In the genomic region with DNA sequence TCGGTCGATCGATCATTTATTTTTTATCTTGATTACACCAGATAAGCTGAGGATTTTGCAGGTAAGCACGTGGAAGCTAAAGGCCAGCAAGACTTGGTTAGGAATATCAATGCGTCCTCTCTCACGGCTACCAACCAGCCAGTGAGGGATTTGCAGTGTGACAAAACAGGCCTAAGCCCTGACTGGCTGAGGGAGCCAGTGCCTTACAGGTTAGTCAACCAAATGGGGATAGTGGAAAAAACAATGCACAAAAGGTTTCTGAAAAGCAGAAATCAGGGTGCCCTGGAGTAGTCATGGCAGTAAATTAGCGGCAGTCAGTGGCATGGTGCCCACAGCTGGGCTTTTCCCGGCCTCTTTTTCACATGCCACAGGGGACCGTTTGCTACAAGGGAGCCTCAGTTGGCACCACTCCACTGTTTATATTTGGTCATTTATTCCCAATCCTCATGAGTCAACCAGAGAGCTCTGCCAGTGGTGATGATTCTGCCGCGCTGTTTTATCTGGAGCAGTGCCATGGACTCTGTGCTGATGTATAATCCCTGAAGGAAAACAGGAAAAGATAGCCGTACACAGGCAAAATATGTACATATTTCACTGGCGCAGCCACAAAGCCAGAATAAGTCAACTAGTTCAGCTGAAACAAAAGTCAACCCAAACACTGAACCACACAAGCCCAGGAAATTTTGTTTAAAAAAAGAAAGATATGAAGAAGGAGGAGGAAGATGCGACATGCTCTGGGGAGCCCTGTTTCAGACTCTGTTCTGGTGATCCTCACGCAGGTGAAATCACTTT, we compare ENCODE assay signal across 8 cellular contexts.
DNase-seq lines count a peak whose midpoint lies in the region; ATAC-seq and TF ChIP-seq lines count a peak whose summit lies in the region.

No MANE protein-coding gene starts in this region.

- H3K9me3 Mint-ChIP-seq in naive thymus-derived CD8-positive, alpha-beta T cell = peaks cover 0 to 6% (median 0%) of the 10 kb centered on the region in 9 donors
- peaks cover 3% of the 10 kb centered on the region for H3K9me3 Mint-ChIP-seq in nephron progenitor cell

- TF ChIP-seq CTCF in nephron progenitor cell (IDR thresholded peaks at IDR 0.05) = no peak

- peaks cover 0 to 3% (median 1%) of the 10 kb centered on the region in 4 donors for H3K4me1 Mint-ChIP-seq in naive thymus-derived CD8-positive, alpha-beta T cell
- peaks cover 79% of the 10 kb centered on the region for H3K4me1 Mint-ChIP-seq in nephron progenitor cell

- peak; percentile 73 for DNase-seq in HK-2 (ENCODE audit: unreplicated experiment)
- DNase-seq in glomerular visceral epithelial cell (ENCODE audit: extremely low spot score) = peak; percentile 97
- DNase-seq in putamen (ENCODE audit: low spot score) = peak; percentile 88
- DNase-seq in cerebellum (ENCODE audit: low spot score) = no peak
- no peak for DNase-seq in naive thymus-derived CD8-positive, alpha-beta T cell
- DNase-seq in nephron progenitor cell = no peak

- no peak overlapping the region for H3K4me3 Mint-ChIP-seq in naive thymus-derived CD8-positive, alpha-beta T cell
- no peak overlapping the region for H3K4me3 Mint-ChIP-seq in nephron progenitor cell

- no peaks in the 10 kb centered on the region for H3K36me3 Mint-ChIP-seq in naive thymus-derived CD8-positive, alpha-beta T cell
- no peaks in the 10 kb centered on the region for H3K36me3 Mint-ChIP-seq in nephron progenitor cell (ENCODE audit: low read depth)

- H3K27me3 Mint-ChIP-seq in naive thymus-derived CD8-positive, alpha-beta T cell = peaks cover 0 to 5% (median 0%) of the 10 kb centered on the region in 5 donors
- H3K27me3 Mint-ChIP-seq in nephron progenitor cell (ENCODE audit: low read depth, poor library complexity) = peaks cover 10% of the 10 kb centered on the region

- POLR2A ChIA-PET in naive thymus-derived CD8-positive, alpha-beta T cell (lab: Charles Lee) = no interaction called here

- ATAC-seq in SK-N-SH treated with all-trans-retinoic acid at 6 μM for 48 hours = peak; percentile 94
- ATAC-seq in HG02759 (IDR thresholded peaks at IDR 0.05; ENCODE audit: unreplicated experiment) = no peak
- no peak for ATAC-seq in naive thymus-derived CD8-positive, alpha-beta T cell

- no peak overlapping the region for H3K27ac Mint-ChIP-seq in naive thymus-derived CD8-positive, alpha-beta T cell
- H3K27ac Mint-ChIP-seq in nephron progenitor cell = no peak overlapping the region

TF ChIP-seq in SK-N-SH treated with all-trans-retinoic acid at 6 μM for 48 hours, 23 proteins besides CTCF, POLR2A, EP300 and RAD21:
- TF ChIP-seq ARNTL (CRISPR knock-in tag; IDR thresholded peaks at IDR 0.05; ENCODE audit: borderline replicate concordance, low read depth) (no peak), SNAI2 (CRISPR knock-in tag; IDR thresholded peaks at IDR 0.05) (no peak), RARB (CRISPR knock-in tag; IDR thresholded peaks at IDR 0.05) (no peak), ZNF565 (CRISPR knock-in tag; conservative IDR thresholded peaks at IDR 0.05; ENCODE audit: low read depth) (no peak), ESRRG (CRISPR knock-in tag; IDR thresholded peaks at IDR 0.05) (no peak), ZNF70 (CRISPR knock-in tag; IDR thresholded peaks at IDR 0.05) (no peak), ZC3H10 (CRISPR knock-in tag; IDR thresholded peaks at IDR 0.05) (0 out of 2 replicates have a peak, but pooled peaks have one; percentile 11), ZNF8 (CRISPR knock-in tag; IDR thresholded peaks at IDR 0.05) (no peak), PPARA (CRISPR knock-in tag; IDR thresholded peaks at IDR 0.05; ENCODE audit: borderline replicate concordance) (no peak), CSDC2 (CRISPR knock-in tag; IDR thresholded peaks at IDR 0.05) (no peak), PATZ1 (CRISPR knock-in tag; IDR thresholded peaks at IDR 0.05; ENCODE audit: borderline replicate concordance) (no peak), ZFP30 (CRISPR knock-in tag; IDR thresholded peaks at IDR 0.05) (no peak), POU6F1 (CRISPR knock-in tag; IDR thresholded peaks at IDR 0.05; ENCODE audit: borderline replicate concordance, low read depth) (no peak), GLIS3 (CRISPR knock-in tag; IDR thresholded peaks at IDR 0.05) (no peak), TOX (CRISPR knock-in tag; IDR thresholded peaks at IDR 0.05; ENCODE audit: borderline replicate concordance) (no peak), TCF4 (CRISPR knock-in tag; IDR thresholded peaks at IDR 0.05; ENCODE audit: borderline replicate concordance) (0 out of 2 replicates have a peak, but pooled peaks have one; percentile 21), OSR1 (CRISPR knock-in tag; IDR thresholded peaks at IDR 0.05) (no peak)
- TF ChIP-seq, protein P1, sequence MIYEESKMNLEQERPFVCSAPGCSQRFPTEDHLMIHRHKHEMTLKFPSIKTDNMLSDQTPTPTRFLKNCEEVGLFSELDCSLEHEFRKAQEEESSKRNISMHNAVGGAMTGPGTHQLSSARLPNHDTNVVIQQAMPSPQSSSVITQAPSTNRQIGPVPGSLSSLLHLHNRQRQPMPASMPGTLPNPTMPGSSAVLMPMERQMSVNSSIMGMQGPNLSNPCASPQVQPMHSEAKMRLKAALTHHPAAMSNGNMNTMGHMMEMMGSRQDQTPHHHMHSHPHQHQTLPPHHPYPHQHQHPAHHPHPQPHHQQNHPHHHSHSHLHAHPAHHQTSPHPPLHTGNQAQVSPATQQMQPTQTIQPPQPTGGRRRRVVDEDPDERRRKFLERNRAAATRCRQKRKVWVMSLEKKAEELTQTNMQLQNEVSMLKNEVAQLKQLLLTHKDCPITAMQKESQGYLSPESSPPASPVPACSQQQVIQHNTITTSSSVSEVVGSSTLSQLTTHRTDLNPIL (CRISPR knock-in tag; IDR thresholded peaks at IDR 0.05; ENCODE audit: low read depth) = peak; percentile 43; the same call in 1 of the 2 replicates
- TF ChIP-seq, protein P2, sequence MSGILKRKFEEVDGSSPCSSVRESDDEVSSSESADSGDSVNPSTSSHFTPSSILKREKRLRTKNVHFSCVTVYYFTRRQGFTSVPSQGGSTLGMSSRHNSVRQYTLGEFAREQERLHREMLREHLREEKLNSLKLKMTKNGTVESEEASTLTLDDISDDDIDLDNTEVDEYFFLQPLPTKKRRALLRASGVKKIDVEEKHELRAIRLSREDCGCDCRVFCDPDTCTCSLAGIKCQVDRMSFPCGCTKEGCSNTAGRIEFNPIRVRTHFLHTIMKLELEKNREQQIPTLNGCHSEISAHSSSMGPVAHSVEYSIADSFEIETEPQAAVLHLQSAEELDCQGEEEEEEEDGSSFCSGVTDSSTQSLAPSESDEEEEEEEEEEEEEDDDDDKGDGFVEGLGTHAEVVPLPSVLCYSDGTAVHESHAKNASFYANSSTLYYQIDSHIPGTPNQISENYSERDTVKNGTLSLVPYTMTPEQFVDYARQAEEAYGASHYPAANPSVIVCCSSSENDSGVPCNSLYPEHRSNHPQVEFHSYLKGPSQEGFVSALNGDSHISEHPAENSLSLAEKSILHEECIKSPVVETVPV (CRISPR knock-in tag; IDR thresholded peaks at IDR 0.05) = no peak

Comparison
In these comparisons a context has a peak if more than half of its experiments do, and no peak if none do; other contexts are left out.
1. DNase-seq: peak in HK-2 (single experiment), glomerular visceral epithelial cell (single experiment) and putamen (single experiment); none in cerebellum (single experiment), naive thymus-derived CD8-positive, alpha-beta T cell (0 of 10) and nephron progenitor cell (single experiment).